Comparison of ENCODE assay signal across 23 cellular contexts in the genomic region with DNA sequence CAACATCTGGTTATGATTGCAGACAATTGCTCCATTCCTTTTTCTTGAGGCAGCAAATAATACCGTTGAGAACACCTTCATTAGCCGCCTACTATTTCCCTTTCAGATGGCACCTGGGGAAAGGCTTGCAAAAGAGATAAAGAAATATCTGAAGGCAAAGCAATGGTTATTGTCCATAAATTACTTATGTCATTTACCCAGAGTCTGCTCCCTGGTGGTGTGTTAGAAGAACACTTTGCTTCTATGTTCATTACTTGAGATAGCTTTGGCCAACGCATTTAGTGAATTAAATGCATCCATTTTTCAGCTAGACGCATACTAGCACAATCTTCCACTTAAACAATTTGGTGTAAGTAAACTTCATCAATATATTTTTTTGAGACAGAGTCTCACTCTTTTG.
A peak's percentile ranks its signal among the peaks of the same experiment; 100 is the strongest.
DNase-seq lines count a peak whose midpoint lies in the region; TF ChIP-seq lines count a peak whose summit lies in the region.
"Had no signal": no experiment of that assay in that cellular context is flagged by ENCODE, and none has a peak within 500 bp of the region (broad histone marks: within the 10 kb centered on the region; RNA-seq: fewer than 3 reads in every experiment).

No MANE protein-coding gene starts in this region.

- H3K27me3 ChIP-seq in hepatocyte (no peaks in the 10 kb centered on the region), Peyer's patch (no peaks in the 10 kb centered on the region)
- H3K27me3 ChIP-seq: ascending aorta, BLaER1, gastroesophageal sphincter had no signal

- H3K36me3 ChIP-seq in hepatocyte (replicated peaks; ENCODE audit: insufficient read depth, low read depth) (no peaks in the 10 kb centered on the region), Peyer's patch (no peaks in the 10 kb centered on the region)
- H3K36me3 ChIP-seq: ascending aorta, BLaER1, gastroesophageal sphincter, prostate gland had no signal

- no peaks in the 10 kb centered on the region for H3K9me3 ChIP-seq in hepatocyte (ENCODE audit: low read depth)
- no peaks in the 10 kb centered on the region for H3K9me3 ChIP-seq in Peyer's patch
- H3K9me3 ChIP-seq: ascending aorta, BLaER1, gastroesophageal sphincter, prostate gland had no signal

- H4K20me1 ChIP-seq in hepatocyte (ENCODE audit: insufficient read depth, poor library complexity, severe bottlenecking): no peaks in the 10 kb centered on the region
- H4K20me1 ChIP-seq: BLaER1 had no signal

- H3K4me2 ChIP-seq in hepatocyte: no peak overlapping the region
- H3K4me2 ChIP-seq: BLaER1, smooth muscle cell had no signal

- H3K4me1 ChIP-seq in hepatocyte (ENCODE audit: insufficient read depth) (peaks cover 11% of the 10 kb centered on the region), Peyer's patch (no peaks in the 10 kb centered on the region)
- H3K4me1 ChIP-seq: ascending aorta, BLaER1, gastroesophageal sphincter, prostate gland had no signal

- DNase-seq in DMS53 (lab: John Stamatoyannopoulos, UW) (peak; percentile 38), DMS53 treated with DMSO at 0.1 percent for 48 hours (lab: John Stamatoyannopoulos, UW; ENCODE audit: unreplicated experiment) (no peak), HT-29 (ENCODE audit: low spot score) (peak; percentile 5), NCI-H2227 (lab: John Stamatoyannopoulos, UW; ENCODE audit: unreplicated experiment) (peak; percentile 44), hepatocyte (ENCODE audit: low spot score) (no peak), GM20000 (ENCODE audit: low spot score) (no peak), Peyer's patch (no peak)
- DNase-seq in stimulated activated CD4-positive, alpha-beta T cell treated with anti-CD3 and anti-CD28 coated beads, Interleukin-2, amount 100 ng/mL, for 24 hours: no peak
- DNase-seq: 8988T; activated CD4-positive, CD25-positive, alpha-beta regulatory T cell; activated CD8-positive, alpha-beta T cell treated with anti-CD3 and anti-CD28 coated beads for 36 hours; activated naive CD4-positive, alpha-beta T cell treated with anti-CD3 and anti-CD28 coated beads for 36 hours; activated T-cell treated with anti-CD3 and anti-CD28 coated beads, Interleukin-2, amount 50 U/mL, for 4 hours; NCI-H2171; NK-92 treated with Interleukin-12 subunit alpha and Interleukin-12 subunit beta, amount 100 ng/mL, for 24 hours; stimulated activated CD4-positive, alpha-beta T cell treated with anti-CD3 and anti-CD28 coated beads, Interleukin-4, amount 100 ng/mL, for 4 hours; T-helper 2 cell had no signal

- H3K9me2 ChIP-seq in hepatocyte (replicated peaks; ENCODE audit: insufficient read depth): no peaks in the 10 kb centered on the region

- H3K79me2 ChIP-seq in hepatocyte: no peaks in the 10 kb centered on the region

- H3K4me3 ChIP-seq in hepatocyte: no peak overlapping the region
- no peak overlapping the region for H3K4me3 ChIP-seq in Peyer's patch
- H3K4me3 ChIP-seq: ascending aorta, BLaER1, gastroesophageal sphincter, GM12878, prostate gland, smooth muscle cell had no signal

- no peak for TF ChIP-seq POLR2A in Peyer's patch (IDR thresholded peaks at IDR 0.05)

- no peak overlapping the region for H2AFZ ChIP-seq in hepatocyte

- TF ChIP-seq CTCF in hepatocyte (IDR thresholded peaks at IDR 0.05; ENCODE audit: poor library complexity) (peak; percentile 6), GM20000 (IDR thresholded peaks at IDR 0.05; ENCODE audit: extremely low read depth, missing control alignments) (no peak), Peyer's patch (IDR thresholded peaks at IDR 0.05) (no peak)

- H3K27ac ChIP-seq in hepatocyte (no peak overlapping the region), Peyer's patch (no peak overlapping the region)
- H3K27ac ChIP-seq: ascending aorta, BLaER1, gastroesophageal sphincter, prostate gland had no signal

- 79% methylated on average over 4 of the region's 4 CpGs for WGBS in hepatocyte (ENCODE audit: low lambda C conversion rate, missing lambda C conversion rate)

Comparison
In these comparisons a context has a peak if more than half of its experiments do, and no peak if none do; other contexts are left out.
1. DNase-seq: peak in DMS53 (single experiment), HT-29 (single experiment) and NCI-H2227 (single experiment); none in DMS53 treated with DMSO at 0.1 percent for 48 hours (single experiment), hepatocyte (single experiment), GM20000 (single experiment), Peyer's patch (0 of 3) and stimulated activated CD4-positive, alpha-beta T cell treated with anti-CD3 and anti-CD28 coated beads, Interleukin-2, amount 100 ng/mL, for 24 hours (0 of 2).